In the genomic region with DNA sequence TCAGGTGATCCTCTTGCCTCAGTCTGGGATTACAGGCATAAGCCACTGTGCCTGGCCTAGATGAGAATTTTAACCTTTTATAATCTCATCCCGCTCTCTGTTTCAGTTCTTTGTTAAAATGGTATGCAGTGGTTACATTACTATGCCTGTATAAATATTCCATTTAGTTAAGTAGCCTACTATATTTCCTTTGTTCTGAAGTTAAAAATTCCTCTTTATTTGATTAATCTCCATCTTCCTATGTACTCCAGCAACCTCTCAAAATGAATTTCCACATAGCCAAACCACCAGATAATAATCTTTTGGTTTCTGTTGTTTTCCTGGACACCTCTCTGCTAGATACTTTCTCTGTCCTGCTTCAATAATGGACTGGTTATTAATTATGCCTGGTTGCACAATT, we compare ENCODE assay signal across 24 cellular contexts. TPM values are rescaled to one million over a fixed set of nuclear protein-coding genes. Genes with fewer than 3 reads are reported as not detected.
DNase-seq lines count a peak whose midpoint lies in the region; ATAC-seq and TF ChIP-seq lines count a peak whose summit lies in the region.
"Had no signal": no experiment of that assay in that cellular context is flagged by ENCODE, and none has a peak within 500 bp of the region (broad histone marks: within the 10 kb centered on the region; RNA-seq: fewer than 3 reads in every experiment).

No MANE protein-coding gene starts in this region.

- no peaks in the 10 kb centered on the region for H3K36me3 ChIP-seq in neutrophil

- H3K9me3 ChIP-seq in T-helper 17 cell (ENCODE audit: control insufficient read depth, low read length, poor library complexity, severe bottlenecking) (no peaks in the 10 kb centered on the region), neutrophil (no peaks in the 10 kb centered on the region)

- H3K36me3 Mint-ChIP-seq in activated naive CD8-positive, alpha-beta T cell: peaks cover 6% of the 10 kb centered on the region
- peaks cover 51% of the 10 kb centered on the region for H3K36me3 Mint-ChIP-seq in activated naive CD8-positive, alpha-beta T cell treated with anti-CD3 and anti-CD28 coated beads for 36 hours
- H3K36me3 Mint-ChIP-seq in T-helper 17 cell (ENCODE audit: low read depth): no peaks in the 10 kb centered on the region
- peaks cover 77% of the 10 kb centered on the region for H3K36me3 Mint-ChIP-seq in dendritic cell treated with granulocyte-macrophage colony-stimulating factor and Interleukin-4, amounts not matched to agents 40 ng/mL and 50 ng/mL, for 4 days (ENCODE audit: low read depth)
- peaks cover 47% of the 10 kb centered on the region for H3K36me3 Mint-ChIP-seq in activated CD4-positive, alpha-beta T cell treated with anti-CD3 and anti-CD28 coated beads, Interleukin-2, amount 10 ng/mL, durations not matched to agents 24 days and 14 days (ENCODE audit: low read depth)

- no peaks in the 10 kb centered on the region for H3K27me3 Mint-ChIP-seq in activated naive CD8-positive, alpha-beta T cell
- H3K27me3 Mint-ChIP-seq in activated naive CD8-positive, alpha-beta T cell treated with anti-CD3 and anti-CD28 coated beads for 36 hours: no peaks in the 10 kb centered on the region
- no peaks in the 10 kb centered on the region for H3K27me3 Mint-ChIP-seq in T-helper 17 cell
- no peaks in the 10 kb centered on the region for H3K27me3 Mint-ChIP-seq in dendritic cell treated with granulocyte-macrophage colony-stimulating factor and Interleukin-4, amounts not matched to agents 40 ng/mL and 50 ng/mL, for 4 days
- H3K27me3 Mint-ChIP-seq in activated CD4-positive, alpha-beta T cell treated with anti-CD3 and anti-CD28 coated beads, Interleukin-2, amount 10 ng/mL, durations not matched to agents 24 days and 14 days: no peaks in the 10 kb centered on the region
- H3K27me3 Mint-ChIP-seq: CD8-positive, alpha-beta memory T cell had no signal

- intact Hi-C loops in dendritic cell treated with granulocyte-macrophage colony-stimulating factor and Interleukin-4, amounts not matched to agents 40 ng/mL and 50 ng/mL, for 4 days (cut with micrococcal nuclease): loop anchor here (10.0 kb wide), 1 partner anchor 45 kb away; no protein-coding TSS in a partner anchor
- intact Hi-C loops in left ventricle myocardium superior (cut with micrococcal nuclease): no loop called here
- intact Hi-C loops in activated CD4-positive, alpha-beta T cell treated with anti-CD3 and anti-CD28 coated beads, Interleukin-2, amount 10 ng/mL, durations not matched to agents 24 days and 14 days (cut with micrococcal nuclease): no loop called here

- no peak for ATAC-seq in T-helper 17 cell
- no peak for ATAC-seq in left ventricle myocardium superior
- ATAC-seq: HCT116, Right ventricle myocardium inferior had no signal

- H3K27ac ChIP-seq in neutrophil: peak overlapping the region; percentile 9
- H3K27ac ChIP-seq: KMS-11 had no signal

- TF ChIP-seq CTCF in neutrophil (IDR thresholded peaks at IDR 0.05): no peak

- no peaks in the 10 kb centered on the region for H3K27me3 ChIP-seq in neutrophil

- no peak for DNase-seq in activated naive CD8-positive, alpha-beta T cell treated with anti-CD3 and anti-CD28 coated beads for 36 hours
- DNase-seq in T-helper 17 cell: no peak
- no peak for DNase-seq in left ventricle myocardium superior
- no peak for DNase-seq in NCI-H345 treated with DMSO at 0.1 percent for 48 hours (lab: John Stamatoyannopoulos, UW; ENCODE audit: unreplicated experiment)
- no peak for DNase-seq in activated CD4-positive, alpha-beta T cell treated with anti-CD3 and anti-CD28 coated beads, Interleukin-2, amount 10 ng/mL, durations not matched to agents 24 days and 14 days
- DNase-seq: AML-193; C1 segment of cervical spinal cord; Calu3; CD8-positive, alpha-beta memory T cell; DMS153; GDM1; IMR-90; MV-4-11; NCI-H1694 treated with DMSO at 0.1 percent for 48 hours; NCI-H2081 treated with DMSO at 0.1 percent for 48 hours; NCI-H2171 treated with DMSO at 0.1 percent for 48 hours; NCI-H446; NCI-H526 had no signal

- H3K4me3 Mint-ChIP-seq in activated naive CD8-positive, alpha-beta T cell: no peak overlapping the region
- no peak overlapping the region for H3K4me3 Mint-ChIP-seq in activated naive CD8-positive, alpha-beta T cell treated with anti-CD3 and anti-CD28 coated beads for 36 hours
- no peak overlapping the region for H3K4me3 Mint-ChIP-seq in T-helper 17 cell
- H3K4me3 Mint-ChIP-seq in dendritic cell treated with granulocyte-macrophage colony-stimulating factor and Interleukin-4, amounts not matched to agents 40 ng/mL and 50 ng/mL, for 4 days: no peak overlapping the region
- no peak overlapping the region for H3K4me3 Mint-ChIP-seq in activated CD4-positive, alpha-beta T cell treated with anti-CD3 and anti-CD28 coated beads, Interleukin-2, amount 10 ng/mL, durations not matched to agents 24 days and 14 days

- H3K4me1 Mint-ChIP-seq in activated naive CD8-positive, alpha-beta T cell (ENCODE audit: low read depth): peaks cover 62% of the 10 kb centered on the region
- peaks cover 45% of the 10 kb centered on the region for H3K4me1 Mint-ChIP-seq in activated naive CD8-positive, alpha-beta T cell treated with anti-CD3 and anti-CD28 coated beads for 36 hours
- peaks cover 42% of the 10 kb centered on the region for H3K4me1 Mint-ChIP-seq in T-helper 17 cell
- peaks cover 83% of the 10 kb centered on the region for H3K4me1 Mint-ChIP-seq in dendritic cell treated with granulocyte-macrophage colony-stimulating factor and Interleukin-4, amounts not matched to agents 40 ng/mL and 50 ng/mL, for 4 days (ENCODE audit: low read depth)
- H3K4me1 Mint-ChIP-seq in activated CD4-positive, alpha-beta T cell treated with anti-CD3 and anti-CD28 coated beads, Interleukin-2, amount 10 ng/mL, durations not matched to agents 24 days and 14 days: peaks cover 35% of the 10 kb centered on the region

- peak overlapping the region; percentile 16 for H3K27ac Mint-ChIP-seq in activated naive CD8-positive, alpha-beta T cell
- no peak overlapping the region for H3K27ac Mint-ChIP-seq in activated naive CD8-positive, alpha-beta T cell treated with anti-CD3 and anti-CD28 coated beads for 36 hours
- H3K27ac Mint-ChIP-seq in T-helper 17 cell: peak overlapping the region; percentile 62
- H3K27ac Mint-ChIP-seq in dendritic cell treated with granulocyte-macrophage colony-stimulating factor and Interleukin-4, amounts not matched to agents 40 ng/mL and 50 ng/mL, for 4 days: peak overlapping the region; percentile 6
- no peak overlapping the region for H3K27ac Mint-ChIP-seq in activated CD4-positive, alpha-beta T cell treated with anti-CD3 and anti-CD28 coated beads, Interleukin-2, amount 10 ng/mL, durations not matched to agents 24 days and 14 days

- peaks cover 18 to 25% of the 10 kb centered on the region in 2 experiments for H3K4me1 ChIP-seq in neutrophil (ENCODE audit: control insufficient read depth in 1 of 2, insufficient read depth in 1 of 2, low read depth in 1 of 2, low read length in 1 of 2)

- H3K4me3 ChIP-seq in neutrophil (ENCODE audit: low read depth in 1 of 2, low read length in 1 of 2): no peak overlapping the region

- no peaks in the 10 kb centered on the region for H3K9me3 Mint-ChIP-seq in activated naive CD8-positive, alpha-beta T cell (ENCODE audit: low read depth)
- H3K9me3 Mint-ChIP-seq in activated naive CD8-positive, alpha-beta T cell treated with anti-CD3 and anti-CD28 coated beads for 36 hours: no peaks in the 10 kb centered on the region
- H3K9me3 Mint-ChIP-seq in dendritic cell treated with granulocyte-macrophage colony-stimulating factor and Interleukin-4, amounts not matched to agents 40 ng/mL and 50 ng/mL, for 4 days: no peaks in the 10 kb centered on the region
- no peaks in the 10 kb centered on the region for H3K9me3 Mint-ChIP-seq in activated CD4-positive, alpha-beta T cell treated with anti-CD3 and anti-CD28 coated beads, Interleukin-2, amount 10 ng/mL, durations not matched to agents 24 days and 14 days
- H3K9me3 Mint-ChIP-seq: CD8-positive, alpha-beta memory T cell had no signal

RNA-seq across cellular contexts. Expression of gene RAB10, which starts 15.8 kb away (rescaled TPM):
- total RNA-seq in activated naive CD8-positive, alpha-beta T cell treated with anti-CD3 and anti-CD28 coated beads for 36 hours: 100 to 1,000 TPM; 106 to 109 TPM
- 10 to 100 TPM; 41.2 to 42.9 TPM for total RNA-seq in T-helper 17 cell
- total RNA-seq in left ventricle myocardium superior: 101 TPM
- 133 and 141 TPM in 2 replicates for total RNA-seq in activated CD4-positive, alpha-beta T cell treated with anti-CD3 and anti-CD28 coated beads, Interleukin-2, amount 10 ng/mL, durations not matched to agents 24 days and 14 days

Comparison
In these comparisons a context has a peak if more than half of its experiments do, and no peak if none do; other contexts are left out.
1. H3K27ac Mint-ChIP-seq: peak in activated naive CD8-positive, alpha-beta T cell (single experiment), T-helper 17 cell (single experiment) and dendritic cell treated with granulocyte-macrophage colony-stimulating factor and Interleukin-4, amounts not matched to agents 40 ng/mL and 50 ng/mL, for 4 days (single experiment); none in activated naive CD8-positive, alpha-beta T cell treated with anti-CD3 and anti-CD28 coated beads for 36 hours (single experiment) and activated CD4-positive, alpha-beta T cell treated with anti-CD3 and anti-CD28 coated beads, Interleukin-2, amount 10 ng/mL, durations not matched to agents 24 days and 14 days (single experiment).